Comparison of ENCODE assay signal across 8 cellular contexts in genomic region chr6:28922841-28923317, GRCh38. TPM values are rescaled to one million over a fixed set of nuclear protein-coding genes. Genes with fewer than 3 reads are reported as not detected.
DNase-seq lines count a peak whose midpoint lies in the region; ATAC-seq and TF ChIP-seq lines count a peak whose summit lies in the region.

No MANE protein-coding gene starts in this region.

- peaks cover 23% of the 10 kb centered on the region for H3K4me1 ChIP-seq in PC-3 (ENCODE audit: insufficient read depth, low read length)
- peaks cover 0 to 56% (median 17%) of the 10 kb centered on the region in 9 donors for H3K4me1 ChIP-seq in heart right ventricle

- peaks cover 4% of the 10 kb centered on the region for H3F3A ChIP-seq in PC-3 (ENCODE audit: low read length, unreplicated experiment)

- peak overlapping the region; percentile 86 for H3K4me3 ChIP-seq in PC-3 (ENCODE audit: low read length)
- peak overlapping the region; percentile 80 to 100 (median 92) for H3K4me3 ChIP-seq in heart right ventricle

- H3K27me3 ChIP-seq in PC-3 (ENCODE audit: low read length) (no peaks in the 10 kb centered on the region), heart right ventricle (no peaks in the 10 kb centered on the region)

- H3K27me3 Mint-ChIP-seq in activated naive CD8-positive, alpha-beta T cell treated with anti-CD3 and anti-CD28 coated beads for 36 hours: no peaks in the 10 kb centered on the region

- H3K9me3 ChIP-seq in PC-3 (ENCODE audit: low read length) (no peaks in the 10 kb centered on the region), heart right ventricle (no peaks in the 10 kb centered on the region)

- H3K9me2 ChIP-seq in PC-3 (replicated peaks; ENCODE audit: low read length): no peaks in the 10 kb centered on the region

- H4K20me1 ChIP-seq in PC-3 (ENCODE audit: low read length): peaks cover 28% of the 10 kb centered on the region

- peaks cover 35% of the 10 kb centered on the region for H3K36me3 ChIP-seq in PC-3 (ENCODE audit: low read depth, low read length)
- peaks cover 0 to 44% (median 25%) of the 10 kb centered on the region in 9 donors for H3K36me3 ChIP-seq in heart right ventricle

- H3K9me3 Mint-ChIP-seq in activated naive CD8-positive, alpha-beta T cell treated with anti-CD3 and anti-CD28 coated beads for 36 hours: no peaks in the 10 kb centered on the region

- CTCF ChIA-PET in PC-3 (lab: Charles Lee): no interaction called here

- peaks cover 33% of the 10 kb centered on the region for H3K4me1 Mint-ChIP-seq in activated naive CD8-positive, alpha-beta T cell treated with anti-CD3 and anti-CD28 coated beads for 36 hours

- H3K36me3 Mint-ChIP-seq in activated naive CD8-positive, alpha-beta T cell treated with anti-CD3 and anti-CD28 coated beads for 36 hours: peaks cover 43% of the 10 kb centered on the region

- ATAC-seq in HG03159 (IDR thresholded peaks at IDR 0.05; ENCODE audit: unreplicated experiment) (peak; percentile 25), PC-3 (peak; percentile 6), heart right ventricle (peak; percentile 46 to 76 (median 62))

- DNase-seq in PC-3 (peak; percentile 39), heart right ventricle (peak in 1 of 2 donors; percentile 59), posterior vena cava (ENCODE audit: low spot score) (peak; percentile 86), NCI-H2081 treated with DMSO at 0.1 percent for 48 hours (lab: John Stamatoyannopoulos, UW) (no peak)
- DNase-seq in activated naive CD8-positive, alpha-beta T cell treated with anti-CD3 and anti-CD28 coated beads for 36 hours: peak; percentile 53

- BruUV-seq in PC-3 (replicated peaks; lab: Mats Ljungman, UMichigan): TSS peak; percentile 44

- H3K27ac Mint-ChIP-seq in activated naive CD8-positive, alpha-beta T cell treated with anti-CD3 and anti-CD28 coated beads for 36 hours: peak overlapping the region; percentile 95

- H3K4me2 ChIP-seq in PC-3 (ENCODE audit: low read length): peak overlapping the region; percentile 91

- POLR2A ChIA-PET in PC-3 (lab: Charles Lee; ENCODE audit: unreplicated experiment): interaction anchor here (0.6 kb wide), 1 partner anchor 1745 kb away, joined by 3 read pairs; no protein-coding TSS in a partner anchor

- H3K9ac ChIP-seq in PC-3 (ENCODE audit: low read length): peak overlapping the region; percentile 99

- TF ChIP-seq POLR2A in GM19099 (IDR thresholded peaks at IDR 0.05; ENCODE audit: extremely low read depth, insufficient read length, low read depth): peak; percentile 39

- H3K4me3 Mint-ChIP-seq in activated naive CD8-positive, alpha-beta T cell treated with anti-CD3 and anti-CD28 coated beads for 36 hours: peak overlapping the region; percentile 94

- TF ChIP-seq CTCF in C4-2B (conservative IDR thresholded peaks at IDR 0.05): no peak
- no peak for TF ChIP-seq CTCF in PC-3 (conservative IDR thresholded peaks at IDR 0.05; ENCODE audit: low read depth, low read length)
- TF ChIP-seq CTCF in heart right ventricle (IDR thresholded peaks at IDR 0.05): no peak

- peaks cover 54% of the 10 kb centered on the region for H3K79me2 ChIP-seq in PC-3 (ENCODE audit: low read length)

- intact Hi-C loops in PC-3 (cut with micrococcal nuclease) (loop anchor here (1.0 kb wide), 5 partner anchors 17 to 93 kb away; no protein-coding TSS in a partner anchor), heart right ventricle (cut with DNase I) (loop anchor here in 4 of 10 donors (2.0 kb wide), 1 partner anchor 26 kb away; no protein-coding TSS in a partner anchor), posterior vena cava (cut with DNase I) (no loop called here)

- H3K27ac ChIP-seq in C4-2B (peak overlapping the region; percentile 99), PC-3 (ENCODE audit: low read length) (peak overlapping the region; percentile 82), heart right ventricle (peak overlapping the region; percentile 93 to 99 (median 98))

- 0% methylated on average over 33 of the region's 33 CpGs for WGBS in heart right ventricle, 2 donors

- peak overlapping the region; percentile 66; the same call in 1 of the 2 replicates for H2AFZ ChIP-seq in PC-3 (ENCODE audit: low read length)

RNA-seq across cellular contexts. Expression of gene TRIM27, which starts 0.9 kb away (rescaled TPM):
- total RNA-seq in PC-3 (2014; rRNA removed) (85.8 and 92.5 TPM in 2 replicates), heart right ventricle (10 to 100 TPM; 14.7 to 23.1 (median 17.6) TPM), posterior vena cava (10 to 100 TPM; 30.8 to 35.4 TPM)
- 10 to 100 TPM; 51.5 to 52.3 TPM for total RNA-seq in activated naive CD8-positive, alpha-beta T cell treated with anti-CD3 and anti-CD28 coated beads for 36 hours
- polyA plus RNA-seq in heart right ventricle: 10 to 100 TPM; 21.0 to 26.2 TPM

Comparison
In these comparisons a context has a peak if more than half of its experiments do, and no peak if none do; other contexts are left out.
1. ATAC-seq: peak in every context shown above with its lines; median percentile 62 in heart right ventricle; 25 in HG03159; 6 in PC-3.